Comparison of ENCODE assay signal across 8 cellular contexts in the genomic region with DNA sequence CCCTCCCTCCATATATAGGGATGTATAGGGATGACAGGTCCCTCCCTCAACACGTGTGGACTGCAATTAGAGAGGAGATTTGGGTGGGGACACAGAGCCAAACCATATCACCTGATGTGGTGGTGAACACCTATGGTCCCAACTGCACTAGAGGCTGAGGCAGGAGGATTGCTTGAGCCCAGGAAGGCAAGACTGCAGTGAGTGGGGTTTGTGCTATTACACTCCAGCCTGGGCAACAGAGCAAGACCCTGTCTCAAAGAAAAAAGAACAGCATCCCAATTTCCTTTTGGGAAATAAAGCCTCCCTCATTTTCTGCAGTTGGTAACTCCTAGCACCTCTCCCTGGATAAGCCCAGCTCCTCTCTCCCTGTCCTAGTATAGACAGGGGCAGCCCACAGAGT.
"Had no signal": no experiment of that assay in that cellular context is flagged by ENCODE, and none has a peak within 500 bp of the region (broad histone marks: within the 10 kb centered on the region; RNA-seq: fewer than 3 reads in every experiment).

No MANE protein-coding gene starts in this region.

- FAIRE-seq: G401.6, GM12878, GM12891, GM12892, GM18507, GM19239 had no signal

- DNase-seq: GDM1, GF-D8 had no signal

- ATAC-seq: GM12878 had no signal

- H3K4me3 ChIP-seq: GM12878 had no signal
